Comparison of ENCODE assay signal across 2 cellular contexts in the genomic region with DNA sequence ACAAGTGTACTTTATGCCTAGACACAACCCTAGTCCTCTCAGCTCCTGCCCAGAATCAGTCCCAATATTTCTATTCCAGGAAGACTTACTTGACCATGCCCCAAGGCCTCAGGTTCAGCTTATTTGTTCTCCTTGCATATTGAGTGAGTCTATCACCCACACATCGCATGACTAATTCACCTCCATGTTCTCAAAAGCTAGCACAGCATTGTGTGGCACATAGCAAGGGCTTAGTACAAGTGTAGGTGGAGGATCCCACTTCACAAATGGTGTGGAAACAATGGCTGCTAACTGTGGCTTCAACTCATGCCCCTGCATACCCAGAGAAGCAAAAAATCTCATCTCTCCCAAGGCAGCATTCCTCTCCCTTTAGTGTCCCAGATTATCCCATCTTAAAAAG.
TF ChIP-seq lines count a peak whose summit lies in the region.

No MANE protein-coding gene starts in this region.

TF ChIP-seq in WTC11, 78 proteins besides CTCF, POLR2A, EP300 and RAD21 (continued from another document):
- TF ChIP-seq, protein P1, sequence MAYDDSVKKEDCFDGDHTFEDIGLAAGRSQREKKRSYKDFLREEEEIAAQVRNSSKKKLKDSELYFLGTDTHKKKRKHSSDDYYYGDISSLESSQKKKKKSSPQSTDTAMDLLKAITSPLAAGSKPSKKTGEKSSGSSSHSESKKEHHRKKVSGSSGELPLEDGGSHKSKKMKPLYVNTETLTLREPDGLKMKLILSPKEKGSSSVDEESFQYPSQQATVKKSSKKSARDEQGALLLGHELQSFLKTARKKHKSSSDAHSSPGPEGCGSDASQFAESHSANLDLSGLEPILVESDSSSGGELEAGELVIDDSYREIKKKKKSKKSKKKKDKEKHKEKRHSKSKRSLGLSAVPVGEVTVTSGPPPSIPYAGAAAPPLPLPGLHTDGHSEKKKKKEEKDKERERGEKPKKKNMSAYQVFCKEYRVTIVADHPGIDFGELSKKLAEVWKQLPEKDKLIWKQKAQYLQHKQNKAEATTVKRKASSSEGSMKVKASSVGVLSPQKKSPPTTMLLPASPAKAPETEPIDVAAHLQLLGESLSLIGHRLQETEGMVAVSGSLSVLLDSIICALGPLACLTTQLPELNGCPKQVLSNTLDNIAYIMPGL (CRISPR knock-in tag; IDR thresholded peaks at IDR 0.05), result no peak
- TF ChIP-seq SP1 (CRISPR knock-in tag; conservative IDR thresholded peaks at IDR 0.05), result no peak
- TF ChIP-seq ZNF219 (CRISPR knock-in tag; IDR thresholded peaks at IDR 0.05; ENCODE audit: borderline replicate concordance), result no peak
- TF ChIP-seq SOX15 (CRISPR knock-in tag; IDR thresholded peaks at IDR 0.05), result no peak
- no peak for TF ChIP-seq OVOL2 (CRISPR knock-in tag; IDR thresholded peaks at IDR 0.05; ENCODE audit: borderline replicate concordance)
- no peak for TF ChIP-seq ZNF416 (CRISPR knock-in tag; IDR thresholded peaks at IDR 0.05)
- TF ChIP-seq, protein P2, sequence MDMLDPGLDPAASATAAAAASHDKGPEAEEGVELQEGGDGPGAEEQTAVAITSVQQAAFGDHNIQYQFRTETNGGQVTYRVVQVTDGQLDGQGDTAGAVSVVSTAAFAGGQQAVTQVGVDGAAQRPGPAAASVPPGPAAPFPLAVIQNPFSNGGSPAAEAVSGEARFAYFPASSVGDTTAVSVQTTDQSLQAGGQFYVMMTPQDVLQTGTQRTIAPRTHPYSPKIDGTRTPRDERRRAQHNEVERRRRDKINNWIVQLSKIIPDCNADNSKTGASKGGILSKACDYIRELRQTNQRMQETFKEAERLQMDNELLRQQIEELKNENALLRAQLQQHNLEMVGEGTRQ (CRISPR knock-in tag; IDR thresholded peaks at IDR 0.05), result no peak
- TF ChIP-seq TEAD1 (CRISPR knock-in tag; IDR thresholded peaks at IDR 0.05), result no peak
- TF ChIP-seq ZBTB21 (CRISPR knock-in tag; IDR thresholded peaks at IDR 0.05; ENCODE audit: borderline replicate concordance), result no peak

TF ChIP-seq in H1, 55 proteins besides CTCF, POLR2A, EP300 and RAD21 (continued from another document):
- TF ChIP-seq NANOG (IDR thresholded peaks at IDR 0.05; ENCODE audit: insufficient read depth, low read depth, low read length, poor library complexity, severe bottlenecking) (no peak), CHD1 (IDR thresholded peaks at IDR 0.05; ENCODE audit: low read depth, low read length) (no peak), CHD2 (IDR thresholded peaks at IDR 0.05; ENCODE audit: low read length) (no peak), POLR2AphosphoS5 (IDR thresholded peaks at IDR 0.05; ENCODE audit: low read depth, low read length) (no peak)
- TF ChIP-seq, protein P2 (IDR thresholded peaks at IDR 0.05; ENCODE audit: low read length), result no peak
